In the genomic region with DNA sequence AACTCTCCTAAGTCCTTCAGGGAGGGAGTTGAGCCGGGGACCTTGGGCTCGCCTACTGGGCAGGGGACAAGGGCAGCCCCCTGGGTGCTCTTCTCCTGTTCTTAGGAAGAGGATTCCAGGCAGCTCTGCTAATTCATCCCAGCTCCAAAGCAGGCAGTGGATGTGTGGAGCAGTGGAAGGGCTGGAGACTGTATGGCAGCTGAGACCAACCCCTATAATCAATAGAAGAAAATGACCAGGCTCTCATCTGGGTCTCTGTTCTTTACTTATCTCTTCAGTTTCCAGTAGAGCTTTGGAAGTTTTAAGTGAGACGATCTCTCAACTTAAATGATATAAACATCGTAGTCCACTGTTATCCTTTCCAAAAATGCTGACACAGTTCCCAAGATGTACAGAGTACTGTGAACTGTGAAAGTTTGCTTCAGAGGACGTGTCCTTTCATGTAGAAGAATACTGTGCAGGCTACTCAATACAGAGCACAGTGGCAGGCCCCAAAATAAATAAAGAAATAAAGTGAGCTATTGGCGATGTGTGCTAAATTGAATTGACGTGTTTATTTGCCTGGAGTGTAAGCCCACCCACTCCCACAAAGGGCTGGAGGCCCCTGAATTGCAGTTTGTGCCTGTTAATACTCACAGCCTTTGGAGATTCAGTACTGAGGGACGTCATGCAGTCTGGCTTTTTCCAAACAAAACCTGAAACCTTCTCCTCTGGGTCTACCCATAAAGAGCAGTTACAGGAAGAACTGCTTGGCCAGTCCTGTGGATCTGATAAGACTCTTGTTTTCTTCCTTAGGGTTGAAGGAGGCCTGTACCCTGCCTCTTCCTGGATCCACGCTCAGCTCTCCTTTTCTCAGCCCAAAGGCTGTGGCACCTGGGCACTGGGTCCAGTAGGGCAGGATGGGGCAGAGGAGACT, we compare ENCODE assay signal across 9 cellular contexts.
A peak's percentile ranks its signal among the peaks of the same experiment; 100 is the strongest.
DNase-seq lines count a peak whose midpoint lies in the region; TF ChIP-seq lines count a peak whose summit lies in the region.
"Had no signal": no experiment of that assay in that cellular context is flagged by ENCODE, and none has a peak within 500 bp of the region (broad histone marks: within the 10 kb centered on the region; RNA-seq: fewer than 3 reads in every experiment).

No MANE protein-coding gene starts in this region.

- WGBS in transverse colon (ENCODE audit: low coverage in 1 of 2), 2 donors = 24 to 51% methylated on average over 3 to 9 of the region's 9 CpGs

- H3K9ac ChIP-seq in Loucy (ENCODE audit: low read depth, low read length, poor library complexity, severe bottlenecking) (no peak overlapping the region), mucosa of stomach (ENCODE audit: low read length) (peak overlapping the region; percentile 59)

- H3K9me3 Mint-ChIP-seq in endothelial cell (ENCODE audit: unreplicated experiment) = no peaks in the 10 kb centered on the region

- no peak overlapping the region for H3K4me3 ChIP-seq in Loucy (ENCODE audit: low read length, poor library complexity, severe bottlenecking)
- H3K4me3 ChIP-seq in mucosa of stomach (ENCODE audit: low read length) = peak overlapping the region; percentile 17
- H3K4me3 ChIP-seq in transverse colon = peak overlapping the region in 2 of 4 donors; percentile 28 to 33

- in situ Hi-C loops in transverse colon (cut with MboI; ENCODE audit: low pct_ligation_motif_present in 1 of 4, low pct_unique_long_range_greater_than_20kb in 1 of 4, low sequenced_read_pairs in 3 of 4) = no loop called here
- in situ Hi-C loops in GM13977 (cut with MboI; ENCODE audit: low pct_unique_long_range_greater_than_20kb, low sequenced_read_pairs, unreplicated experiment) = no loop called here

- no peak overlapping the region for H3K4me3 Mint-ChIP-seq in endothelial cell (ENCODE audit: unreplicated experiment)

- H3K27me3 Mint-ChIP-seq in endothelial cell (ENCODE audit: unreplicated experiment) = peaks cover 1% of the 10 kb centered on the region

- no peaks in the 10 kb centered on the region for H3K36me3 ChIP-seq in Loucy (ENCODE audit: insufficient read depth, low read length)
- no peaks in the 10 kb centered on the region for H3K36me3 ChIP-seq in mucosa of stomach (ENCODE audit: control insufficient read depth, insufficient read depth, low read length)
- no peaks in the 10 kb centered on the region for H3K36me3 ChIP-seq in transverse colon

- TF ChIP-seq CTCF in Loucy (conservative IDR thresholded peaks at IDR 0.05; ENCODE audit: low read length) (no peak), endothelial cell (IDR thresholded peaks at IDR 0.05; ENCODE audit: unreplicated experiment) (no peak), transverse colon (IDR thresholded peaks at IDR 0.05) (no peak), GM13977 (IDR thresholded peaks at IDR 0.05; ENCODE audit: extremely low read depth, insufficient read depth, missing control alignments) (no peak)

- H3K4me2 ChIP-seq in Loucy (ENCODE audit: low read depth, low read length, poor library complexity, severe bottlenecking) = no peak overlapping the region

- H3K9me2 ChIP-seq in Loucy (replicated peaks; ENCODE audit: low read depth, low read length) = no peaks in the 10 kb centered on the region

- DNase-seq in endothelial cell (ENCODE audit: low spot score) = no peak
- no peak for DNase-seq in transverse colon
- DNase-seq in GF-D8 (lab: John Stamatoyannopoulos, UW) = no peak
- DNase-seq in NCI-H1436 treated with DMSO at 0.1 percent for 48 hours (lab: John Stamatoyannopoulos, UW) = no peak
- DNase-seq in GM13977 (ENCODE audit: low spot score) = no peak
- no peak for DNase-seq in stimulated activated CD4-positive, alpha-beta T cell treated with anti-CD3 and anti-CD28 coated beads, Interleukin-2, amount 100 ng/mL, for 48 hours
- DNase-seq: NCI-H2081 treated with DMSO at 0.1 percent for 48 hours had no signal

- H3K4me1 ChIP-seq in Loucy (ENCODE audit: insufficient read depth, low read length, poor library complexity, severe bottlenecking) = peaks cover 6% of the 10 kb centered on the region
- peaks cover 23% of the 10 kb centered on the region for H3K4me1 ChIP-seq in mucosa of stomach (ENCODE audit: control insufficient read depth, insufficient read depth, low read length)
- peaks cover 16 to 25% (median 19%) of the 10 kb centered on the region in 4 donors for H3K4me1 ChIP-seq in transverse colon

- H3K27me3 ChIP-seq in Loucy (ENCODE audit: insufficient read depth, low read length, poor library complexity, severe bottlenecking) = no peaks in the 10 kb centered on the region
- no peaks in the 10 kb centered on the region for H3K27me3 ChIP-seq in mucosa of stomach (ENCODE audit: control insufficient read depth, insufficient read depth, low read length)
- H3K27me3 ChIP-seq in transverse colon = no peaks in the 10 kb centered on the region

- peak overlapping the region; percentile 92 for H3K27ac Mint-ChIP-seq in endothelial cell (ENCODE audit: unreplicated experiment)

- no peaks in the 10 kb centered on the region for H3F3A ChIP-seq in Loucy (ENCODE audit: low read depth)

- H3K9me3 ChIP-seq in Loucy (ENCODE audit: insufficient read depth, low read depth, low read length) (no peaks in the 10 kb centered on the region), mucosa of stomach (ENCODE audit: control insufficient read depth, low read length) (no peaks in the 10 kb centered on the region), transverse colon (no peaks in the 10 kb centered on the region)

- no peaks in the 10 kb centered on the region for H3K79me2 ChIP-seq in Loucy (ENCODE audit: insufficient read depth, low read length)

- H4K20me1 ChIP-seq in Loucy (ENCODE audit: insufficient read depth, low read length, poor library complexity, severe bottlenecking) = no peaks in the 10 kb centered on the region

- peaks cover 4% of the 10 kb centered on the region for H3K36me3 Mint-ChIP-seq in endothelial cell (ENCODE audit: low read depth, unreplicated experiment)

- H3K4me1 Mint-ChIP-seq in endothelial cell (ENCODE audit: unreplicated experiment) = peaks cover 26% of the 10 kb centered on the region

- no peak for TF ChIP-seq POLR2A in transverse colon (IDR thresholded peaks at IDR 0.05)

- H3K27ac ChIP-seq in transverse colon = peak overlapping the region; percentile 83 to 94 (median 86)

- intact Hi-C loops in transverse colon (cut with DNase I; ENCODE audit: low total_unique reads) = no loop called here

- no peak for TF ChIP-seq EP300 in transverse colon (IDR thresholded peaks at IDR 0.05; ENCODE audit: low read depth)

- H2AFZ ChIP-seq in Loucy (ENCODE audit: low read length) = peak overlapping the region; percentile 54
